In the genomic region with DNA sequence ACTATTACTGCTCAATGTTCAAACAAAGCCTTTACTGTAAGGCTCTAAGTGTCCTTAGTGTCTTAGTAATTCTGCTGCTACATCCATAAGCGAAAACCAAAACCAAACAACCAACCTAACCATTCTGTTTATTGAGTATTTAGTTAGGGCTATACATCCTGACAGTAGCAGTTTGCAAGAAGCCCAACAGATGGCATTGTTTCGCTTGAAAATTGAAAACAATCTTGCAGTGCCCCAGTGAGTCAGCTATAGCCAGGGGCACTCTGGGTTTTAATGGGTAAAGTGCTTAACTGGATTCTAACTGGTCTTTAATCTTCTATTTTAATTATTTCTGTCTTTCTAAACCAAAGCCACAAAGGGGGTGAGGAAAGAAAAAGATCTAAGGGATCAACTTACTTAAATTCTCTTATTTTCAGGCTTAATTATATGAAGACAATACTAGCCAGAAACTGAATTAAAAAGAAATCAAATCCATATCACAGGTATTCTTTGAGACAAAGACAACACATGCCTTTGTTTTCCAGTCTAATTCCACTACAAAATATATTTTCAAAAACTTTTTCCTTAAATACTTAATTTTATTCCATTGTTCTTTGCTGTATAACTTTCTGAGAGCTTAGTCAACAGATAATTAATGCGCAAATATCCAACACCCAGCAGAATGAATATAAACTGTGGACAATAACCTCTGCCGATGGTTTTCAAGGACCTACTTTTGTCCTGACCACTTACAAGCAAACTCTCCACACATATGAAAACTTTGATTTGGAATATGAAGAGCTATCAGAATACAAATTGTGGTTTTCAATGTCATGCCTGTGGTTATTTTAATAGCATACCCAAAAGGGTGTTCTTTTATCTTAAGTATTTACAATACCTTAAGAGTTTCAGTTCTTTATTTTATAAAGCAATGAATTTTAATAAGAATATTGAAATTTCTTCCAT, we compare ENCODE assay signal across 1 cellular context.
TF ChIP-seq lines count a peak whose summit lies in the region.

No MANE protein-coding gene starts in this region.

TF ChIP-seq in endothelial cell of umbilical vein, 7 proteins besides CTCF, POLR2A, EP300 and RAD21:
- TF ChIP-seq FOS (IDR thresholded peaks at IDR 0.05; ENCODE audit: borderline replicate concordance, insufficient read depth, low read length) (peak; percentile 75), POLR2AphosphoS5 (IDR thresholded peaks at IDR 0.05; ENCODE audit: insufficient read depth, low read depth, low read length) (no peak)
TF ChIP-seq in endothelial cell of umbilical vein: peak in this region for 1.
